Comparison of ENCODE assay signal across 1 cellular context in genomic region chr3:181610083-181610972, GRCh38.
A peak's percentile ranks its signal among the peaks of the same experiment; 100 is the strongest.
TF ChIP-seq lines count a peak whose summit lies in the region.

No MANE protein-coding gene starts in this region.

TF ChIP-seq in H1, 55 proteins besides CTCF, POLR2A, EP300 and RAD21:
- no peak for TF ChIP-seq CREB1 (IDR thresholded peaks at IDR 0.05)
- TF ChIP-seq TEAD4 (IDR thresholded peaks at IDR 0.05; ENCODE audit: low read depth, low read length) = peak; percentile 68
- peak; percentile 91 for TF ChIP-seq SP1 (IDR thresholded peaks at IDR 0.05; ENCODE audit: low read depth, low read length)
- TF ChIP-seq TAF7 (optimal IDR thresholded peaks at IDR 0.05; ENCODE audit: borderline replicate concordance, low read depth, low read length) = no peak
